ENCODE assay signal across 26 cellular contexts in the genomic region with DNA sequence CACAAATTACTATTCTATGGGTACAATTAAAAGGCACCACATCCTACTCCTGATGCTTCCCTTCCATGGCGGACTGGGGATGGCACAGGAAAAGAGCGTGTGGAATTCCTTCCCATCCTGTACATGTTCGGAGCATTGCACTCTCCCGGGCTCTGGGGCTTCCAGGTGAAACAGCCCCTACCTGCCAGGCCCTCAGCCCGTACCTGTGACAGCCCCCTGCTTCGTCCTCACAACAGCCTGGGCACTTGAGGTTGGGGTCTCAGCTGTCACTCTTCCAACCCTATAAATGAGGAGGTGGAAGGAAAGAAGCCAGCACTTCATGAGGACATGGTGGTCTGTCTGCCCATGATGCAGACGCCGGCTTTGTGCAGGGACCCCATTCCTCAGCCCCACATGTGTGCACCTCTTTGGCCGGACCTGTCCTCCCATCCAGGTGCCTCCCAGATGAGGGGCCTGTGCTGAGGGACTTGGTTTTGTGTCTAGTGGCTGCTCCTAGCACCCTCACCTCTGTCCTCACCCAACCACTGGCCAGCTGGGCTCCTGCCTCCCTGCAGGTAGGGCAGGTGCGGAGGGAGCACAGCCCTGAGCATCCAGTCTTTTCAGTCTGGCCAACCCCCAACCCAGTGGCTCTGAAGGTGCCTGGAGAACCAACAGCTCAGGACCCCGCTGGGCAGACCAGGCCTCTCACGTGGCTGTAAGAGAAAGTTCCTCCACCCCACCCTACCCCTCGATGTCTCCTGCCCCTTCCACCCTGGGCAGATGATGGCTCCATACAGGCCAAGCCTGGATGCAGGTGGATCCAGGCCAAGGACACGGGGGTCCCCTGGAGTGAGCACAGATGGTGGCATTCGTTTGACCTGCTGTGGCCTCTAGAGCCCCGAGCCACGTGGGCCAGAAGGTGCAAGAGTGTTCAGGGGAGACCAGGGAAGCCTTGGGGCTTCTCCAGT. TPM values are rescaled to one million over a fixed set of nuclear protein-coding genes. Genes with fewer than 3 reads are reported as not detected.
A peak's percentile ranks its signal among the peaks of the same experiment; 100 is the strongest.
DNase-seq lines count a peak whose midpoint lies in the region; ATAC-seq and TF ChIP-seq lines count a peak whose summit lies in the region.
"Had no signal": no experiment of that assay in that cellular context is flagged by ENCODE, and none has a peak within 500 bp of the region (broad histone marks: within the 10 kb centered on the region; RNA-seq: fewer than 3 reads in every experiment).

No MANE protein-coding gene starts in this region.

- H3K9me3 ChIP-seq in mesenchymal stem cell (ENCODE audit: control insufficient read depth, low read length): no peaks in the 10 kb centered on the region
- H3K9me3 ChIP-seq in upper lobe of right lung: no peaks in the 10 kb centered on the region

- no peak overlapping the region for H3K27ac Mint-ChIP-seq in activated CD8-positive, alpha-beta T cell treated with anti-CD3 and anti-CD28 coated beads for 36 hours
- H3K27ac Mint-ChIP-seq in activated CD8-positive, alpha-beta T cell treated with anti-CD3 and anti-CD28 coated beads, Interleukin-2, amount 10 ng/mL, durations not matched to agents 7 days and 5 days: no peak overlapping the region
- H3K27ac Mint-ChIP-seq: activated naive CD4-positive, alpha-beta T cell treated with anti-CD3 and anti-CD28 coated beads, Interleukin-2, amount 10 ng/mL, durations not matched to agents 7 days and 5 days; CD8-positive, alpha-beta T cell; HFFc6; memory B cell; naive B cell; WTC11 had no signal

- no peaks in the 10 kb centered on the region for H3K36me3 ChIP-seq in mesenchymal stem cell (ENCODE audit: control insufficient read depth in 1 of 2, insufficient read depth in 2 of 2, low read depth in 1 of 2, low read length in 2 of 2)
- no peaks in the 10 kb centered on the region for H3K36me3 ChIP-seq in upper lobe of right lung
- no peaks in the 10 kb centered on the region for H3K36me3 ChIP-seq in mesendoderm (ENCODE audit: control insufficient read depth, insufficient read depth, low read length)

- H3K4me1 Mint-ChIP-seq in activated CD8-positive, alpha-beta T cell treated with anti-CD3 and anti-CD28 coated beads for 36 hours (ENCODE audit: low read depth): peaks cover 15% of the 10 kb centered on the region
- H3K4me1 Mint-ChIP-seq in activated CD8-positive, alpha-beta T cell treated with anti-CD3 and anti-CD28 coated beads, Interleukin-2, amount 10 ng/mL, durations not matched to agents 7 days and 5 days (ENCODE audit: low read depth): peaks cover 28% of the 10 kb centered on the region

- H3K27me3 ChIP-seq in mesenchymal stem cell (ENCODE audit: control insufficient read depth in 1 of 2, insufficient read depth in 1 of 2, low read length in 2 of 2) (no peaks in the 10 kb centered on the region), upper lobe of right lung (no peaks in the 10 kb centered on the region), mesendoderm (ENCODE audit: insufficient read depth, low read length, poor library complexity) (no peaks in the 10 kb centered on the region)

- H3K27ac ChIP-seq in RWPE1 (peak overlapping the region; percentile 100), mesenchymal stem cell (ENCODE audit: low read length, poor library complexity, severe bottlenecking) (no peak overlapping the region), upper lobe of right lung (peak overlapping the region; percentile 55), mesendoderm (ENCODE audit: low read depth, low read length) (no peak overlapping the region)
- H3K27ac ChIP-seq: GM23248, KMS-11 had no signal

- H3K23ac ChIP-seq in mesenchymal stem cell (ENCODE audit: low read length in 2 of 2) (no peak overlapping the region), mesendoderm (ENCODE audit: low read length) (no peak overlapping the region)

- intact Hi-C loops in activated CD8-positive, alpha-beta T cell treated with anti-CD3 and anti-CD28 coated beads for 36 hours (cut with micrococcal nuclease): no loop called here
- intact Hi-C loops in upper lobe of right lung (cut with DNase I): loop anchor here (10.0 kb wide), 1 partner anchor 74 kb away; no protein-coding TSS in a partner anchor

- no peak overlapping the region for H2BK120ac ChIP-seq in mesenchymal stem cell (ENCODE audit: low read depth, low read length)
- no peak overlapping the region for H2BK120ac ChIP-seq in mesendoderm (ENCODE audit: low read depth, low read length)

- H2BK5ac ChIP-seq in mesenchymal stem cell (ENCODE audit: low read depth, low read length, poor library complexity, severe bottlenecking) (no peak overlapping the region), mesendoderm (ENCODE audit: low read length) (no peak overlapping the region)

- H3K27me3 Mint-ChIP-seq in activated CD8-positive, alpha-beta T cell treated with anti-CD3 and anti-CD28 coated beads for 36 hours: no peaks in the 10 kb centered on the region
- no peaks in the 10 kb centered on the region for H3K27me3 Mint-ChIP-seq in activated CD8-positive, alpha-beta T cell treated with anti-CD3 and anti-CD28 coated beads, Interleukin-2, amount 10 ng/mL, durations not matched to agents 7 days and 5 days (ENCODE audit: low read depth)

- H3K79me2 ChIP-seq in mesendoderm (ENCODE audit: control insufficient read depth, insufficient read depth, low read length): no peaks in the 10 kb centered on the region

- peak; percentile 0 for DNase-seq in activated CD8-positive, alpha-beta T cell treated with anti-CD3 and anti-CD28 coated beads for 36 hours
- no peak for DNase-seq in activated CD8-positive, alpha-beta T cell treated with anti-CD3 and anti-CD28 coated beads, Interleukin-2, amount 10 ng/mL, durations not matched to agents 7 days and 5 days
- DNase-seq in RWPE1 (ENCODE audit: low spot score) (no peak), mesenchymal stem cell (no peak), upper lobe of right lung (peak; percentile 58), mesendoderm (no peak), HuH-7 (ENCODE audit: low spot score) (no peak)
- DNase-seq: activated CD4-positive, alpha-beta T cell treated with anti-CD3 and anti-CD28 coated beads, Interleukin-2, amount 50 U/mL, for 1 hour; activated naive CD4-positive, alpha-beta T cell treated with anti-CD3 and anti-CD28 coated beads, Interleukin-2, amount 10 ng/mL, durations not matched to agents 7 days and 5 days; amygdala; effector memory CD4-positive, alpha-beta T cell; GM23248; HFFc6; MM.1S; naive B cell; NCI-H2107; SIG-M5; small intestine; stimulated activated CD4-positive, alpha-beta T cell treated with anti-CD3 and anti-CD28 coated beads, Interleukin-2, amount 100 ng/mL, for 24 hours had no signal

- peak overlapping the region; percentile 21 to 69 for H3K4ac ChIP-seq in mesenchymal stem cell (ENCODE audit: low read depth in 1 of 2, low read length in 2 of 2)
- H3K4ac ChIP-seq in mesendoderm (ENCODE audit: low read depth, low read length): no peak overlapping the region

- POLR2A ChIA-PET in activated CD8-positive, alpha-beta T cell treated with anti-CD3 and anti-CD28 coated beads for 36 hours (lab: Charles Lee): interaction anchor here (0.5 kb wide), 1 partner anchor 429 kb away, joined by 3 read pairs; no protein-coding TSS in a partner anchor
- POLR2A ChIA-PET in activated CD8-positive, alpha-beta T cell treated with anti-CD3 and anti-CD28 coated beads, Interleukin-2, amount 10 ng/mL, durations not matched to agents 7 days and 5 days (lab: Charles Lee): interaction anchor here (0.5 to 1.1 kb wide), 2 partner anchors 8 to 300 kb away, joined by 3 read pairs; no protein-coding TSS in a partner anchor
- POLR2A ChIA-PET in RWPE1 (lab: Yijun Ruan, JAX; ENCODE audit: low non-redundant PET): no interaction called here

- no peak overlapping the region for H3K9ac ChIP-seq in mesenchymal stem cell (ENCODE audit: low read length)
- H3K9ac ChIP-seq in mesendoderm (ENCODE audit: low read length): no peak overlapping the region
- H3K9ac ChIP-seq: GM23248, KMS-11 had no signal

- H3K14ac ChIP-seq in mesenchymal stem cell (ENCODE audit: low read length in 2 of 2): peak overlapping the region in 1 of 2 experiments; percentile 42

- H3K56ac ChIP-seq in mesendoderm (ENCODE audit: low read length): no peak overlapping the region

- H4K8ac ChIP-seq in mesenchymal stem cell (ENCODE audit: low read length) (no peak overlapping the region), mesendoderm (ENCODE audit: low read depth, low read length) (no peak overlapping the region)

- no peaks in the 10 kb centered on the region for H3K79me1 ChIP-seq in mesenchymal stem cell (replicated peaks; ENCODE audit: low read length, poor library complexity, severe bottlenecking)
- no peaks in the 10 kb centered on the region for H3K79me1 ChIP-seq in mesendoderm (ENCODE audit: low read length)

- H3K4me3 ChIP-seq in mesenchymal stem cell (ENCODE audit: insufficient read depth in 1 of 2, low read depth in 1 of 2, low read length in 2 of 2): no peak overlapping the region
- no peak overlapping the region for H3K4me3 ChIP-seq in upper lobe of right lung
- H3K4me3 ChIP-seq in mesendoderm (ENCODE audit: low read length): no peak overlapping the region
- H3K4me3 ChIP-seq: GM23248 had no signal

- H2AFZ ChIP-seq in mesenchymal stem cell (ENCODE audit: low read depth, low read length): no peak overlapping the region
- H2AFZ ChIP-seq: GM23248 had no signal

- H2AK5ac ChIP-seq in mesenchymal stem cell (ENCODE audit: low read length, severe bottlenecking) (peak overlapping the region; percentile 84), mesendoderm (ENCODE audit: low read length) (no peak overlapping the region)

- no peak for TF ChIP-seq CTCF in activated CD8-positive, alpha-beta T cell treated with anti-CD3 and anti-CD28 coated beads for 36 hours (IDR thresholded peaks at IDR 0.05)
- TF ChIP-seq CTCF in RWPE1 (conservative IDR thresholded peaks at IDR 0.05; ENCODE audit: low read depth): no peak
- TF ChIP-seq CTCF in upper lobe of right lung (IDR thresholded peaks at IDR 0.05): no peak

- peak overlapping the region; percentile 50 to 93 for H2BK12ac ChIP-seq in mesenchymal stem cell (ENCODE audit: low read length in 2 of 2)

- H3K4me1 ChIP-seq in mesenchymal stem cell (ENCODE audit: control insufficient read depth, insufficient read depth, low read depth, low read length): peaks cover 85% of the 10 kb centered on the region
- peaks cover 61% of the 10 kb centered on the region for H3K4me1 ChIP-seq in upper lobe of right lung
- no peaks in the 10 kb centered on the region for H3K4me1 ChIP-seq in mesendoderm (ENCODE audit: control insufficient read depth, low read depth, low read length)

- no peaks in the 10 kb centered on the region for H3K9me3 Mint-ChIP-seq in activated CD8-positive, alpha-beta T cell treated with anti-CD3 and anti-CD28 coated beads for 36 hours
- no peaks in the 10 kb centered on the region for H3K9me3 Mint-ChIP-seq in activated CD8-positive, alpha-beta T cell treated with anti-CD3 and anti-CD28 coated beads, Interleukin-2, amount 10 ng/mL, durations not matched to agents 7 days and 5 days (ENCODE audit: insufficient read depth)
- H3K9me3 Mint-ChIP-seq: activated naive CD4-positive, alpha-beta T cell treated with anti-CD3 and anti-CD28 coated beads, Interleukin-2, amount 10 ng/mL, durations not matched to agents 7 days and 5 days; CD8-positive, alpha-beta T cell; HFFc6; memory B cell; naive B cell; WTC11 had no signal

- no peak overlapping the region for H3K18ac ChIP-seq in mesenchymal stem cell (ENCODE audit: low read depth in 1 of 2, low read length in 2 of 2)
- no peak overlapping the region for H3K18ac ChIP-seq in mesendoderm (ENCODE audit: low read length)

- H2BK15ac ChIP-seq in mesenchymal stem cell (ENCODE audit: low read depth, poor library complexity, severe bottlenecking): peak overlapping the region; percentile 82
- no peak overlapping the region for H2BK15ac ChIP-seq in mesendoderm (replicated peaks; ENCODE audit: low read depth)

- no peak overlapping the region for H4K5ac ChIP-seq in mesendoderm (ENCODE audit: low read length)

- H3K4me3 Mint-ChIP-seq in activated CD8-positive, alpha-beta T cell treated with anti-CD3 and anti-CD28 coated beads for 36 hours: no peak overlapping the region
- no peak overlapping the region for H3K4me3 Mint-ChIP-seq in activated CD8-positive, alpha-beta T cell treated with anti-CD3 and anti-CD28 coated beads, Interleukin-2, amount 10 ng/mL, durations not matched to agents 7 days and 5 days
- H3K4me3 Mint-ChIP-seq: activated naive CD4-positive, alpha-beta T cell treated with anti-CD3 and anti-CD28 coated beads, Interleukin-2, amount 10 ng/mL, durations not matched to agents 7 days and 5 days; CD8-positive, alpha-beta T cell; HFFc6; memory B cell; naive B cell; WTC11 had no signal

- peak overlapping the region; percentile 72 for H4K91ac ChIP-seq in mesenchymal stem cell (ENCODE audit: low read length)

- no peaks in the 10 kb centered on the region for H3K36me3 Mint-ChIP-seq in activated CD8-positive, alpha-beta T cell treated with anti-CD3 and anti-CD28 coated beads for 36 hours (ENCODE audit: low read depth)
- H3K36me3 Mint-ChIP-seq in activated CD8-positive, alpha-beta T cell treated with anti-CD3 and anti-CD28 coated beads, Interleukin-2, amount 10 ng/mL, durations not matched to agents 7 days and 5 days (ENCODE audit: low read depth): no peaks in the 10 kb centered on the region
- H3K36me3 Mint-ChIP-seq: activated naive CD4-positive, alpha-beta T cell treated with anti-CD3 and anti-CD28 coated beads, Interleukin-2, amount 10 ng/mL, durations not matched to agents 7 days and 5 days; CD8-positive, alpha-beta T cell; memory B cell; naive B cell; WTC11 had no signal

- CTCF ChIA-PET in activated CD8-positive, alpha-beta T cell treated with anti-CD3 and anti-CD28 coated beads for 36 hours (lab: Charles Lee): interaction anchor here (1.2 to 1.8 kb wide), 4 partner anchors 13 to 122 kb away, joined by 3 to 7 read pairs (median 5); no protein-coding TSS in a partner anchor
- CTCF ChIA-PET in activated CD8-positive, alpha-beta T cell treated with anti-CD3 and anti-CD28 coated beads, Interleukin-2, amount 10 ng/mL, durations not matched to agents 7 days and 5 days (lab: Charles Lee): interaction anchor here (2.1 to 3.9 kb wide), 2 partner anchors 36 to 117 kb away, joined by 5 to 18 read pairs; no protein-coding TSS in a partner anchor
- CTCF ChIA-PET in RWPE1 (lab: Yijun Ruan, JAX): interaction anchor here (0.5 to 0.7 kb wide), 2 partner anchors 73 to 119 kb away, joined by 3 to 5 read pairs; no protein-coding TSS in a partner anchor

- 90% methylated on average over 17 of the region's 17 CpGs for WGBS in mesenchymal stem cell
- WGBS in mesendoderm (ENCODE audit: extremely low coverage, insufficient coverage, low lambda C conversion rate): no CpG with 5 or more reads among the region's 17 CpGs

- H3K4me2 ChIP-seq in mesenchymal stem cell (ENCODE audit: low read length, poor library complexity, severe bottlenecking) (no peak overlapping the region), mesendoderm (ENCODE audit: low read length) (no peak overlapping the region)
- H3K4me2 ChIP-seq: KMS-11 had no signal

- no peak for ATAC-seq in activated CD8-positive, alpha-beta T cell treated with anti-CD3 and anti-CD28 coated beads for 36 hours
- ATAC-seq in activated CD8-positive, alpha-beta T cell treated with anti-CD3 and anti-CD28 coated beads, Interleukin-2, amount 10 ng/mL, durations not matched to agents 7 days and 5 days: no peak
- ATAC-seq in upper lobe of right lung (no peak), GM19328 (IDR thresholded peaks at IDR 0.05; ENCODE audit: unreplicated experiment) (no peak)
- ATAC-seq: CD8-positive, alpha-beta T cell; WTC11 had no signal

RNA-seq across cellular contexts. Expression of a gene that starts 23.4 kb away (rescaled TPM):
- not detected for total RNA-seq in activated CD8-positive, alpha-beta T cell treated with anti-CD3 and anti-CD28 coated beads for 36 hours
- total RNA-seq in activated CD8-positive, alpha-beta T cell treated with anti-CD3 and anti-CD28 coated beads, Interleukin-2, amount 10 ng/mL, durations not matched to agents 7 days and 5 days: not detected
- polyA plus RNA-seq in mesenchymal stem cell (2013, experiment 1 of 2): not detected
- polyA plus RNA-seq in mesenchymal stem cell (2013, experiment 2 of 2): not detected
- 5.4 TPM for total RNA-seq in upper lobe of right lung
- not detected for polyA plus RNA-seq in mesendoderm (2013, experiment 1 of 2)
- polyA plus RNA-seq in mesendoderm (2013, experiment 2 of 2): 0.03 TPM
- total RNA-seq: CD8-positive, alpha-beta T cell; GM23248; pulmonary artery endothelial cell; subcutaneous adipose tissue had no signal
- polyA plus RNA-seq: GM23248 had no signal

Comparison
In these comparisons a context has a peak if more than half of its experiments do, and no peak if none do; other contexts are left out.
1. DNase-seq: peak in activated CD8-positive, alpha-beta T cell treated with anti-CD3 and anti-CD28 coated beads for 36 hours (single experiment) and upper lobe of right lung (single experiment); none in activated CD8-positive, alpha-beta T cell treated with anti-CD3 and anti-CD28 coated beads, Interleukin-2, amount 10 ng/mL, durations not matched to agents 7 days and 5 days (single experiment), RWPE1 (single experiment), mesenchymal stem cell (single experiment), mesendoderm (single experiment) and HuH-7 (single experiment).
2. H3K27ac ChIP-seq: peak in RWPE1 (single experiment) and upper lobe of right lung (single experiment); none in mesenchymal stem cell (single experiment) and mesendoderm (single experiment).